ENCODE assay signal across 19 cellular contexts in genomic region chr20:42341654-42342053, GRCh38.
"Had no signal": no experiment of that assay in that cellular context is flagged by ENCODE, and none has a peak within 500 bp of the region (broad histone marks: within the 10 kb centered on the region; RNA-seq: fewer than 3 reads in every experiment).

No MANE protein-coding gene starts in this region.

- ATAC-seq: esophagus mucosa; gastrocnemius medialis; heart right ventricle; left cardiac atrium; left lung; left ventricle myocardium superior; lower lobe of right lung; naive thymus-derived CD4-positive, alpha-beta T cell had no signal

- H3K9me3 ChIP-seq: esophagus squamous epithelium, gastrocnemius medialis, heart right ventricle, left lung, lower lobe of right lung had no signal

- H3K36me3 ChIP-seq: esophagus squamous epithelium, gastrocnemius medialis, heart right ventricle, left lung, lower lobe of right lung had no signal

- H3K27ac ChIP-seq: epithelial cell of prostate, esophagus squamous epithelium, gastrocnemius medialis, heart right ventricle, left lung, lower lobe of right lung had no signal

- H3K27me3 ChIP-seq: esophagus squamous epithelium, gastrocnemius medialis, heart right ventricle, left lung had no signal

- H3K4me1 ChIP-seq: esophagus squamous epithelium, left lung, lower lobe of right lung had no signal

- H3K4me3 ChIP-seq: esophagus squamous epithelium, gastrocnemius medialis, heart right ventricle, left lung, lower lobe of right lung had no signal

- DNase-seq: cortex of kidney; effector CD4-positive, alpha-beta T cell; effector memory CD4-positive, alpha-beta T cell; erythroblast; esophagus squamous epithelium; foreskin fibroblast; foreskin melanocyte; gastrocnemius medialis; glutamatergic neuron; head of caudate nucleus; heart right ventricle; left cardiac atrium; left lung; left ventricle myocardium superior; lower lobe of right lung; mesenchymal stem cell; naive thymus-derived CD4-positive, alpha-beta T cell had no signal
